In genomic region chr22:31695423-31695822, GRCh38 we compare ENCODE assay signal across 23 cellular contexts. TPM values are rescaled to one million over a fixed set of nuclear protein-coding genes. Genes with fewer than 3 reads are reported as not detected.
DNase-seq lines count a peak whose midpoint lies in the region; TF ChIP-seq lines count a peak whose summit lies in the region.
"Had no signal": no experiment of that assay in that cellular context is flagged by ENCODE, and none has a peak within 500 bp of the region (broad histone marks: within the 10 kb centered on the region; RNA-seq: fewer than 3 reads in every experiment).

No MANE protein-coding gene starts in this region.

- DNase-seq in activated T-cell treated with anti-CD3 and anti-CD28 coated beads, Interleukin-2, amount 50 U/mL, for 24 hours: no peak
- no peak for DNase-seq in activated T-cell treated with anti-CD3 and anti-CD28 coated beads, Interleukin-2, amount 50 U/mL, for 1 hour
- DNase-seq in SKM-1 treated with dmso at 0.1 percent for 144 hours (lab: John Stamatoyannopoulos, UW; ENCODE audit: unreplicated experiment) (peak; percentile 47), dermis blood vessel endothelial cell (peak; percentile 23), G401 (ENCODE audit: low spot score) (no peak), osteoblast (ENCODE audit: insufficient read length, low spot score, missing footprints) (no peak), mammary epithelial cell (no peak)
- DNase-seq: activated CD4-positive, alpha-beta T cell treated with anti-CD3 and anti-CD28 coated beads, Interleukin-2, amount 50 U/mL, for 48 hours; caudate nucleus; erythroblast; GOT3; MM.1S; NCI-H1930; NCI-H446; nucleus accumbens; WERI-Rb-1 had no signal

- peaks cover 19% of the 10 kb centered on the region for H3K4me1 Mint-ChIP-seq in activated T-cell treated with anti-CD3 and anti-CD28 coated beads, Interleukin-2, amount 50 U/mL, for 24 hours (ENCODE audit: low read depth)

- no peak overlapping the region for H2AFZ ChIP-seq in osteoblast (ENCODE audit: low read length)
- H2AFZ ChIP-seq in mammary epithelial cell (ENCODE audit: low read depth, low read length): no peak overlapping the region

- H3K9ac ChIP-seq in mammary epithelial cell (ENCODE audit: insufficient read depth, low read length): no peak overlapping the region
- H3K9ac ChIP-seq: BLaER1 had no signal

- H3K36me3 ChIP-seq in neutrophil (peaks cover 55% of the 10 kb centered on the region), osteoblast (ENCODE audit: insufficient read depth, low read length) (peaks cover 59% of the 10 kb centered on the region), mammary epithelial cell (ENCODE audit: insufficient read depth, low read length) (peaks cover 17% of the 10 kb centered on the region)

- H3K4me1 ChIP-seq in neutrophil (ENCODE audit: control insufficient read depth in 1 of 2, insufficient read depth in 1 of 2, low read depth in 1 of 2, low read length in 1 of 2) (peaks cover 24 to 26% of the 10 kb centered on the region in 2 experiments), osteoblast (ENCODE audit: insufficient read depth, low read length) (peaks cover 4% of the 10 kb centered on the region), mammary epithelial cell (ENCODE audit: insufficient read depth, low read length) (peaks cover 3% of the 10 kb centered on the region)
- H3K4me1 ChIP-seq: A549, BLaER1, gastroesophageal sphincter had no signal

- H3K27me3 ChIP-seq in neutrophil: no peaks in the 10 kb centered on the region
- no peaks in the 10 kb centered on the region for H3K27me3 ChIP-seq in osteoblast (ENCODE audit: insufficient read depth, low read length)
- no peaks in the 10 kb centered on the region for H3K27me3 ChIP-seq in mammary epithelial cell (ENCODE audit: insufficient read depth, low read length)
- H3K27me3 ChIP-seq: BLaER1, gastroesophageal sphincter had no signal

- no peak overlapping the region for H3K4me3 Mint-ChIP-seq in activated T-cell treated with anti-CD3 and anti-CD28 coated beads, Interleukin-2, amount 50 U/mL, for 24 hours
- H3K4me3 Mint-ChIP-seq: T-cell had no signal

- peak overlapping the region; percentile 74 for H3K27ac Mint-ChIP-seq in activated T-cell treated with anti-CD3 and anti-CD28 coated beads, Interleukin-2, amount 50 U/mL, for 24 hours
- H3K27ac Mint-ChIP-seq: activated T-helper 2 cell treated with anti-CD3 and anti-CD28 coated beads, Interferon-gamma antibody, Interleukin-2, Interleukin-4, amounts not matched to agents 10 μg/mL and 5 μg/mL and 100 μg/mL, durations not matched to agents 14 hours and 24 hours and 36 hours had no signal

- H3K27ac ChIP-seq in neutrophil (peak overlapping the region; percentile 86), osteoblast (ENCODE audit: low read depth, low read length) (no peak overlapping the region), mammary epithelial cell (ENCODE audit: insufficient read depth, low read depth, low read length) (no peak overlapping the region)
- H3K27ac ChIP-seq: A549, BLaER1, gastroesophageal sphincter, WERI-Rb-1 had no signal

- dilution Hi-C loops in mammary epithelial cell (cut with HindIII; ENCODE audit: low sequenced_read_pairs): no loop called here

- H4K20me1 ChIP-seq in osteoblast (ENCODE audit: insufficient read depth, low read length): no peaks in the 10 kb centered on the region
- H4K20me1 ChIP-seq in mammary epithelial cell (ENCODE audit: insufficient read depth, low read length): no peaks in the 10 kb centered on the region
- H4K20me1 ChIP-seq: BLaER1 had no signal

- H3K79me2 ChIP-seq in osteoblast (ENCODE audit: insufficient read depth, low read length): no peaks in the 10 kb centered on the region
- no peaks in the 10 kb centered on the region for H3K79me2 ChIP-seq in mammary epithelial cell (ENCODE audit: insufficient read depth, low read length)

- H3K36me3 Mint-ChIP-seq in activated T-cell treated with anti-CD3 and anti-CD28 coated beads, Interleukin-2, amount 50 U/mL, for 24 hours (ENCODE audit: low read depth): peaks cover 83% of the 10 kb centered on the region

- intact Hi-C loops in mammary epithelial cell (cut with micrococcal nuclease): no loop called here

- H3K9me3 ChIP-seq in neutrophil (no peaks in the 10 kb centered on the region), osteoblast (ENCODE audit: low read depth, low read length) (no peaks in the 10 kb centered on the region), mammary epithelial cell (replicated peaks; ENCODE audit: insufficient read depth, low read length) (no peaks in the 10 kb centered on the region)
- H3K9me3 ChIP-seq: A549, BLaER1, gastroesophageal sphincter had no signal

- TF ChIP-seq CTCF in neutrophil (IDR thresholded peaks at IDR 0.05) (no peak), osteoblast (IDR thresholded peaks at IDR 0.05; ENCODE audit: extremely low read depth, low read depth, low read length) (no peak), mammary epithelial cell (conservative IDR thresholded peaks at IDR 0.05 in 1 of 2, IDR thresholded peaks at IDR 0.05 in 1 of 2; ENCODE audit: extremely low read depth in 1 of 2, insufficient read depth in 1 of 2, low read depth in 1 of 2, low read length in 2 of 2) (no peak)

- in situ Hi-C loops in G401 (cut with HindIII; ENCODE audit: low sequenced_read_pairs): no loop called here
- in situ Hi-C loops in mammary epithelial cell (cut with MboI; ENCODE audit: low sequenced_read_pairs in 2 of 2): no loop called here

- CTCF ChIA-PET in mammary epithelial cell (lab: Charles Lee; ENCODE audit: low non-redundant PET): no interaction called here

- H3K9me3 Mint-ChIP-seq in activated T-cell treated with anti-CD3 and anti-CD28 coated beads, Interleukin-2, amount 50 U/mL, for 24 hours: no peaks in the 10 kb centered on the region
- H3K9me3 Mint-ChIP-seq: activated T-helper 2 cell treated with anti-CD3 and anti-CD28 coated beads, Interferon-gamma antibody, Interleukin-2, Interleukin-4, amounts not matched to agents 10 μg/mL and 5 μg/mL and 100 μg/mL, durations not matched to agents 14 hours and 24 hours and 36 hours; T-cell had no signal

- no TSS peak for BruUV-seq in mammary epithelial cell (replicated peaks; lab: Mats Ljungman, UMichigan)

- WGBS in mammary epithelial cell (ENCODE audit: low coverage, missing lambda C conversion rate): 77% methylated on average over 4 of the region's 4 CpGs

- H3K4me3 ChIP-seq in neutrophil (ENCODE audit: low read depth in 1 of 2, low read length in 1 of 2) (peak overlapping the region in 1 of 2 experiments; percentile 23), osteoblast (ENCODE audit: insufficient read depth, low read length) (no peak overlapping the region), mammary epithelial cell (replicated peaks in 1 of 3; ENCODE audit: insufficient read depth in 1 of 3, low read depth in 2 of 3, low read length in 3 of 3) (no peak overlapping the region)
- H3K4me3 ChIP-seq: A549, BLaER1, gastroesophageal sphincter, GM12878 had no signal

- H3K4me2 ChIP-seq in osteoblast (ENCODE audit: insufficient read depth, low read length) (no peak overlapping the region), mammary epithelial cell (ENCODE audit: insufficient read depth, low read depth, low read length) (no peak overlapping the region)
- H3K4me2 ChIP-seq: A549, BLaER1 had no signal

- H3K27me3 Mint-ChIP-seq in activated T-cell treated with anti-CD3 and anti-CD28 coated beads, Interleukin-2, amount 50 U/mL, for 24 hours: no peaks in the 10 kb centered on the region
- H3K27me3 Mint-ChIP-seq: T-cell had no signal

RNA-seq across cellular contexts. Expression of gene PISD, which starts 33.4 kb away (rescaled TPM):
- total RNA-seq in dermis blood vessel endothelial cell (52.6 and 58.3 TPM in 2 replicates), osteoblast (35.1 and 37.3 TPM in 2 replicates), mammary epithelial cell (10 to 100 TPM; 53.7 to 67.8 TPM)
- 46.1 and 75.3 TPM in 2 replicates for total RNA-seq in G401 (2014; rRNA removed; shearing (Covaris generic))
- polyA plus RNA-seq in mammary epithelial cell: 31.7 TPM
- 32.4 TPM for polyA minus RNA-seq in mammary epithelial cell

RNA-seq across cellular contexts. Expression of gene PRR14L, which starts 54.5 kb away (rescaled TPM):
- total RNA-seq in dermis blood vessel endothelial cell (23.0 and 32.2 TPM in 2 replicates), osteoblast (20.3 and 22.1 TPM in 2 replicates), mammary epithelial cell (10 to 100 TPM; 28.7 to 39.3 TPM)
- total RNA-seq in G401 (2014; rRNA removed; shearing (Covaris generic)): 3.9 and 5.3 TPM in 2 replicates
- polyA plus RNA-seq in mammary epithelial cell: 11.7 TPM
- 83.9 TPM for polyA minus RNA-seq in mammary epithelial cell

RNA-seq across cellular contexts. Expression of gene DEPDC5, which starts 58.4 kb away (rescaled TPM):
- total RNA-seq in dermis blood vessel endothelial cell (12.4 and 15.9 TPM in 2 replicates), osteoblast (15.2 and 18.0 TPM in 2 replicates), mammary epithelial cell (10 to 100 TPM; 14.8 to 23.6 TPM)
- 12.9 and 15.6 TPM in 2 replicates for total RNA-seq in G401 (2014; rRNA removed; shearing (Covaris generic))
- polyA plus RNA-seq in mammary epithelial cell: 7.2 TPM
- polyA minus RNA-seq in mammary epithelial cell: 34.5 TPM

Comparison
In these comparisons a context has a peak if more than half of its experiments do, and no peak if none do; other contexts are left out.
1. DNase-seq: peak in SKM-1 treated with dmso at 0.1 percent for 144 hours (single experiment) and dermis blood vessel endothelial cell (single experiment); none in activated T-cell treated with anti-CD3 and anti-CD28 coated beads, Interleukin-2, amount 50 U/mL, for 24 hours (single experiment), activated T-cell treated with anti-CD3 and anti-CD28 coated beads, Interleukin-2, amount 50 U/mL, for 1 hour (single experiment), G401 (single experiment), osteoblast (single experiment) and mammary epithelial cell (single experiment).